ENCODE assay signal across 8 cellular contexts in the genomic region with DNA sequence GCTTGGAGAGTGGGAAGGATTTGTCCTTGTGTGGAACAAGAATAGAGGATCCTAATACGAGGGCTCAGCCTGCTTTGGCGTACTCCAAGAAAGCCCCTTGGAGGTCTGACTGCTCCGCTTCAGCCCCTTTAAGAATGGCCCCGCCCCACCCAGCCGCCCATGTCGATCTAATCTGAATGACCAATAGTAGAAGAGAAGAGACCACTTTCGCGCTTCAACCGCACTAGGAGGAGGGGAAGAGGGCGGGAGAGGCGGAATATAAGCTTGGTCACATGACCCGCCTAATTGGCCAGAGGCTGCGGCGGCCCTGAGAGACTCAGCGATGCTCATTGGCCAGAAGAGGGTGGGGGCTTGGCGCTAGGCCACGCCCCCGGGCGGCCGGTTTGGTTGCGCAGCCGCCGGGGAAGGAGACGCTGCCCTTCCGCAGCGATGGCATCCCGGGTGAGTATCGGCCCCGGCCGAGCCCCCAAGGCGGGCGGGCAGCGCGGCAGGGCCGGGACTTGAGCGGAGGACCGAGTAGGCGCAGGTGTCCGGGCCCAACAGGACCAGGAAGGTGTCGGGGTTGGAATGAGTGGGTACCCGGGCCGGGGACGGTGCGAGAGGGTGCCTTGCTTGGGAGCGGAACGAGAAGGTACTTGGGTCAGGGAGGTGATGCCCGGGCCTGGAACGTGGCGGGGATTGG. TPM values are rescaled to one million over a fixed set of nuclear protein-coding genes. Genes with fewer than 3 reads are reported as not detected.
DNase-seq lines count a peak whose midpoint lies in the region; ATAC-seq, FAIRE-seq and TF ChIP-seq lines count a peak whose summit lies in the region.

A gene with protein sequence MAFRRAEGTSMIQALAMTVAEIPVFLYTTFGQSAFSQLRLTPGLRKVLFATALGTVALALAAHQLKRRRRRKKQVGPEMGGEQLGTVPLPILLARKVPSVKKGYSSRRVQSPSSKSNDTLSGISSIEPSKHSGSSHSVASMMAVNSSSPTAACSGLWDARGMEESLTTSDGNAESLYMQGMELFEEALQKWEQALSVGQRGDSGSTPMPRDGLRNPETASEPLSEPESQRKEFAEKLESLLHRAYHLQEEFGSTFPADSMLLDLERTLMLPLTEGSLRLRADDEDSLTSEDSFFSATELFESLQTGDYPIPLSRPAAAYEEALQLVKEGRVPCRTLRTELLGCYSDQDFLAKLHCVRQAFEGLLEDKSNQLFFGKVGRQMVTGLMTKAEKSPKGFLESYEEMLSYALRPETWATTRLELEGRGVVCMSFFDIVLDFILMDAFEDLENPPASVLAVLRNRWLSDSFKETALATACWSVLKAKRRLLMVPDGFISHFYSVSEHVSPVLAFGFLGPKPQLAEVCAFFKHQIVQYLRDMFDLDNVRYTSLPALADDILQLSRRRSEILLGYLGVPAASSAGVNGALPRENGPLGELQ (plus strand): TSS at position 386 of the 682 bp plus-strand sequence. CDS start 3,969 bp downstream, outside the sequence.

- peak; percentile 89 for ATAC-seq in GM21515 (IDR thresholded peaks at IDR 0.05; ENCODE audit: unreplicated experiment)

- CTCF ChIA-PET in endothelial cell of umbilical vein (lab: Charles Lee) = interaction anchor here (0.7 to 1.5 kb wide), 4 partner anchors 8 to 218 kb away, joined by 3 to 5 read pairs (median 4); a partner anchor contains a TSS

- POLR2A ChIA-PET in endothelial cell of umbilical vein (lab: Charles Lee) = no interaction called here

- FAIRE-seq in endothelial cell of umbilical vein (lab: Jason Lieb, UNC) = peak; percentile 99

- H3K9ac ChIP-seq in OCI-LY3 (ENCODE audit: low read length) (peak within 1 kb of the TSS; percentile 84), endothelial cell of umbilical vein (replicated peaks; ENCODE audit: extremely low read depth, insufficient read depth, low read length) (peak within 1 kb of the TSS; percentile 49)

- intact Hi-C loops in endothelial cell of umbilical vein (cut with micrococcal nuclease) = loop anchor here (1.0 to 5.0 kb wide), 3 partner anchors 8 to 531 kb away; a partner anchor contains a TSS

- DNase-seq in D341Med (ENCODE audit: low spot score) = peak; percentile 98
- DNase-seq in HuH-7 (ENCODE audit: low spot score) = peak; percentile 99
- DNase-seq in activated T-cell treated with anti-CD3 and anti-CD28 coated beads for 1 hour (ENCODE audit: low read depth) = peak; percentile 84
- peak; percentile 99 for DNase-seq in endothelial cell of umbilical vein (ENCODE audit: low read depth, low spot score)
- DNase-seq in middle frontal gyrus (ENCODE audit: extremely low spot score, low spot score) = peak; percentile 99
- peak; percentile 86 to 90 for DNase-seq in stimulated activated CD8-positive, alpha-beta memory T cell treated with anti-CD3 and anti-CD28 coated beads, Interleukin-2, amount 100 ng/mL, for 48 hours (ENCODE audit: low read depth in 2 of 2)

- H3K36me3 ChIP-seq in OCI-LY3 (replicated peaks; ENCODE audit: low read depth, low read length) = no peaks in the 10 kb centered on the region
- peaks cover 0 to 4% of the 10 kb centered on the region in 2 experiments for H3K36me3 ChIP-seq in endothelial cell of umbilical vein (ENCODE audit: control insufficient read depth in 2 of 2, extremely low read depth in 1 of 2, insufficient read depth in 2 of 2, low read length in 2 of 2)

- H2AFZ ChIP-seq in OCI-LY3 (ENCODE audit: low read depth, low read length) (peak within 1 kb of the TSS; percentile 98), endothelial cell of umbilical vein (ENCODE audit: low read depth, low read length) (peak within 1 kb of the TSS; percentile 99)

- H3K27ac ChIP-seq in OCI-LY3 (ENCODE audit: low read length) (peak within 1 kb of the TSS; percentile 38; the same call in 1 of the 2 replicates), endothelial cell of umbilical vein (ENCODE audit: insufficient read depth, low read depth, low read length) (no peak within 1 kb of the TSS)

- H3K79me2 ChIP-seq in OCI-LY3 (ENCODE audit: low read length) (peaks cover 19% of the 10 kb centered on the region), endothelial cell of umbilical vein (ENCODE audit: control insufficient read depth, insufficient read depth, low read length) (peaks cover 12% of the 10 kb centered on the region)

- H3K27me3 ChIP-seq in OCI-LY3 (ENCODE audit: low read depth, low read length) = no peaks in the 10 kb centered on the region
- no peaks in the 10 kb centered on the region for H3K27me3 ChIP-seq in endothelial cell of umbilical vein (ENCODE audit: control insufficient read depth in 2 of 2, insufficient read depth in 2 of 2, low read length in 2 of 2)

- H3K4me2 ChIP-seq in OCI-LY3 (ENCODE audit: low read length) (peak within 1 kb of the TSS; percentile 95), endothelial cell of umbilical vein (ENCODE audit: insufficient read depth, low read length) (peak within 1 kb of the TSS; percentile 82)

- H3K9me3 ChIP-seq in OCI-LY3 (ENCODE audit: insufficient read depth, low read length) = no peaks in the 10 kb centered on the region
- no peaks in the 10 kb centered on the region for H3K9me3 ChIP-seq in endothelial cell of umbilical vein (replicated peaks; ENCODE audit: control insufficient read depth, insufficient read depth, low read length)

- H3K9me1 ChIP-seq in endothelial cell of umbilical vein (replicated peaks; ENCODE audit: control insufficient read depth, extremely low read depth, insufficient read depth, low read length) = no peaks in the 10 kb centered on the region

- no TSS peak for BruUV-seq in endothelial cell of umbilical vein (replicated peaks; lab: Mats Ljungman, UMichigan)

- no peaks in the 10 kb centered on the region for H4K20me1 ChIP-seq in OCI-LY3 (ENCODE audit: insufficient read depth, low read length)
- no peaks in the 10 kb centered on the region for H4K20me1 ChIP-seq in endothelial cell of umbilical vein (replicated peaks; ENCODE audit: control insufficient read depth, extremely low read depth, insufficient read depth, low read length)

- dilution Hi-C loops in endothelial cell of umbilical vein (cut with MboI; ENCODE audit: extremely low pct_ligation_motif_present, low sequenced_read_pairs) = no loop called here

- H3K4me3 ChIP-seq in OCI-LY3 (ENCODE audit: low read length) (peak within 1 kb of the TSS; percentile 89), endothelial cell of umbilical vein (replicated peaks in 1 of 3; ENCODE audit: insufficient read depth in 1 of 3, low read depth in 1 of 3, low read length in 3 of 3) (peak within 1 kb of the TSS; percentile 68 to 98 (median 73))

- peak; percentile 93 for TF ChIP-seq POLR2A in endothelial cell of umbilical vein (IDR thresholded peaks at IDR 0.05; ENCODE audit: low read depth, low read length)

- H3K4me1 ChIP-seq in OCI-LY3 (ENCODE audit: low read length) (peaks cover 10% of the 10 kb centered on the region), endothelial cell of umbilical vein (ENCODE audit: control insufficient read depth, extremely low read depth, insufficient read depth, low read length) (peaks cover 11% of the 10 kb centered on the region)

- TF ChIP-seq CTCF in OCI-LY3 (IDR thresholded peaks at IDR 0.05; ENCODE audit: low read depth, low read length) (no peak), endothelial cell of umbilical vein (IDR thresholded peaks at IDR 0.05; ENCODE audit: extremely low read depth in 1 of 2, insufficient read depth in 1 of 2, low read depth in 1 of 2, low read length in 2 of 2) (no peak)

TF ChIP-seq in endothelial cell of umbilical vein, 7 proteins besides CTCF, POLR2A, EP300 and RAD21:
- TF ChIP-seq FOS (IDR thresholded peaks at IDR 0.05; ENCODE audit: borderline replicate concordance, insufficient read depth, low read length) (no peak), MYC (IDR thresholded peaks at IDR 0.05; ENCODE audit: low read depth, low read length) (no peak), EZH2 (IDR thresholded peaks at IDR 0.05; ENCODE audit: borderline replicate concordance, low read depth, low read length, severe bottlenecking) (no peak), POLR2AphosphoS5 (IDR thresholded peaks at IDR 0.05; ENCODE audit: insufficient read depth, low read depth, low read length) (peak; percentile 94), JUN (IDR thresholded peaks at IDR 0.05; ENCODE audit: borderline replicate concordance, insufficient read depth, insufficient read length, low read depth) (no peak), GATA2 (IDR thresholded peaks at IDR 0.05; ENCODE audit: insufficient read depth, insufficient read length, low read depth, low read length) (no peak)
- TF ChIP-seq, protein P1, sequence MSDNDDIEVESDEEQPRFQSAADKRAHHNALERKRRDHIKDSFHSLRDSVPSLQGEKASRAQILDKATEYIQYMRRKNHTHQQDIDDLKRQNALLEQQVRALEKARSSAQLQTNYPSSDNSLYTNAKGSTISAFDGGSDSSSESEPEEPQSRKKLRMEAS (IDR thresholded peaks at IDR 0.05; ENCODE audit: insufficient read depth, insufficient read length) = peak; percentile 74
TF ChIP-seq in endothelial cell of umbilical vein: peak in this region for 2.

RNA-seq across cellular contexts. Expression of the gene that starts here (rescaled TPM):
- total RNA-seq in endothelial cell of umbilical vein = 28.0 and 29.5 TPM in 2 replicates
- 27.7 and 28.0 TPM in 2 replicates for polyA plus RNA-seq in endothelial cell of umbilical vein
- 13.1 and 15.9 TPM in 2 replicates for polyA plus RNA-seq in endothelial cell of umbilical vein (2011; cell fraction: cytosol; rRNA removed)
- 125 and 138 TPM in 2 replicates for polyA plus RNA-seq in endothelial cell of umbilical vein (2011; cell fraction: nucleus; rRNA removed)
- polyA plus RNA-seq in endothelial cell of umbilical vein (2012) = 15.3 and 16.1 TPM in 2 replicates
- 12.8 and 20.8 TPM in 2 replicates for polyA minus RNA-seq in endothelial cell of umbilical vein
- polyA minus RNA-seq in endothelial cell of umbilical vein (2011; cell fraction: cytosol; rRNA and poly(A)+ RNA removed) = 11.4 TPM
- polyA minus RNA-seq in endothelial cell of umbilical vein (2011; cell fraction: nucleus; rRNA and poly(A)+ RNA removed) = 18.4 and 31.4 TPM in 2 replicates
